8 cellular contexts compared by ENCODE assay signal in genomic region chr9:108153391-108153790, GRCh38.
"Had no signal": no experiment of that assay in that cellular context is flagged by ENCODE, and none has a peak within 500 bp of the region (broad histone marks: within the 10 kb centered on the region; RNA-seq: fewer than 3 reads in every experiment).

No MANE protein-coding gene starts in this region.

- ATAC-seq: HepG2 had no signal

- H3K4me1 ChIP-seq: HAP-1 had no signal

- H2AFZ ChIP-seq: GM23248 had no signal

- H3K36me3 ChIP-seq: HAP-1 had no signal

- H3K9me3 ChIP-seq: HAP-1 had no signal

- H3K4me2 ChIP-seq: KMS-11 had no signal

- H3K9ac ChIP-seq: GM23248, KMS-11 had no signal

- DNase-seq: GM23248, GOT3, H7, KBM-7 had no signal

- H3K4me3 ChIP-seq: GM23248, HAP-1 had no signal

- H3K27ac ChIP-seq: GM23248, HL-60, KMS-11 had no signal
